Comparison of ENCODE assay signal across 19 cellular contexts in genomic region chr5:133439859-133440258, GRCh38.
"Had no signal": no experiment of that assay in that cellular context is flagged by ENCODE, and none has a peak within 500 bp of the region (broad histone marks: within the 10 kb centered on the region; RNA-seq: fewer than 3 reads in every experiment).

No MANE protein-coding gene starts in this region.

- DNase-seq: activated CD4-positive, alpha-beta T cell treated with anti-CD3 and anti-CD28 coated beads for 1 hour; activated CD4-positive, alpha-beta T cell treated with anti-CD3 and anti-CD28 coated beads, Interleukin-2, amount 50 U/mL, for 4 hours; activated naive CD4-positive, alpha-beta T cell treated with anti-CD3 and anti-CD28 coated beads for 36 hours; activated T-cell treated with anti-CD3 and anti-CD28 coated beads, Interleukin-2, amount 50 U/mL, for 1 hour; foreskin melanocyte; SK-N-SH; stimulated activated CD4-positive, alpha-beta T cell treated with anti-CD3 and anti-CD28 coated beads, Interleukin-15, amount 100 ng/mL, for 24 hours; stimulated activated CD4-positive, alpha-beta T cell treated with anti-CD3 and anti-CD28 coated beads, Interleukin-4, amount 100 ng/mL, for 24 hours; stimulated activated naive CD4-positive, alpha-beta T cell treated with Interleukin-2 at 50 U/mL for 16 hours; substantia nigra; T-helper 1 cell; T1000; transverse colon had no signal

- H3K4me1 ChIP-seq: parathyroid adenoma had no signal

- H3K27me3 ChIP-seq: cardiac muscle cell, transverse colon had no signal

- H3K9ac ChIP-seq: parathyroid adenoma, SK-N-SH had no signal

- H3K27ac ChIP-seq: cardiac muscle cell, parathyroid adenoma, transverse colon, VCaP had no signal

- H3K9me3 ChIP-seq: SK-N-SH, transverse colon had no signal

- ATAC-seq: left lobe of liver; naive thymus-derived CD4-positive, alpha-beta T cell had no signal

- H3K36me3 ChIP-seq: cardiac muscle cell, transverse colon had no signal

- H3K4me3 ChIP-seq: cardiac muscle cell, skin epidermis, transverse colon had no signal
